In the genomic region with DNA sequence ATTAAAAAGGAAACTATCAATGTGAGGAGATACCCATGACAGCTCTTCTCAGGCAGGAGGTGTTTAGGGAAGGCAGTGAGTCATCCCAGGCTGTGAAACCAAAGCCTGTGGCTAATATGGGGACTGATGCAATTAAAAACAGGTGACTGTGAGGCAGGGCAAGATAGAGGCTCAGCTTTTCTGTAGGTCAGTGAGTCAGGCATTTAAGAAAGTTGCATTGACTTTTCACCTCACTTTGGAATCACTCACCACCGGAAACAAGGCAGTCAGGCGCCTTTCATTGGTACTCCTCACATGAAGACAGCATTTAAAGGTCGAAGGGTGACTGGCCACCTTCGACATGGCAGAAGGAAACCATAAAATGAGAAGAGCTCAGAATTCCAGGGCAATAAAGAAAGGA, we compare ENCODE assay signal across 12 cellular contexts. TPM values are rescaled to one million over a fixed set of nuclear protein-coding genes. Genes with fewer than 3 reads are reported as not detected.
DNase-seq lines count a peak whose midpoint lies in the region; ATAC-seq, FAIRE-seq and TF ChIP-seq lines count a peak whose summit lies in the region.
"Had no signal": no experiment of that assay in that cellular context is flagged by ENCODE, and none has a peak within 500 bp of the region (broad histone marks: within the 10 kb centered on the region; RNA-seq: fewer than 3 reads in every experiment).

No MANE protein-coding gene starts in this region.

- H3K27ac ChIP-seq in aorta (ENCODE audit: low read depth in 1 of 2, low read length in 2 of 2): no peak overlapping the region
- H3K27ac ChIP-seq: gastroesophageal sphincter had no signal

- H3K9me3 ChIP-seq in aorta (ENCODE audit: control insufficient read depth, low read length): peaks cover 1% of the 10 kb centered on the region
- H3K9me3 ChIP-seq: gastroesophageal sphincter had no signal

- intact Hi-C loops in aorta (cut with DNase I): no loop called here

- no peak overlapping the region for H3K4me3 ChIP-seq in bronchial epithelial cell (ENCODE audit: low read depth, low read length)
- no peak overlapping the region for H3K4me3 ChIP-seq in aorta (ENCODE audit: low read length in 2 of 2)
- H3K4me3 ChIP-seq: gastroesophageal sphincter had no signal

- TF ChIP-seq POLR2A in GM12892 (IDR thresholded peaks at IDR 0.05; ENCODE audit: low read depth, low read length): no peak

- ATAC-seq in GM19452 (IDR thresholded peaks at IDR 0.05; ENCODE audit: unreplicated experiment): peak; percentile 91
- ATAC-seq in HG03520 (IDR thresholded peaks at IDR 0.05; ENCODE audit: unreplicated experiment): peak; percentile 72
- no peak for ATAC-seq in aorta (ENCODE audit: low FRiP score)
- ATAC-seq: gastroesophageal sphincter had no signal

- H3K27me3 ChIP-seq in bronchial epithelial cell (ENCODE audit: control insufficient read depth, insufficient read depth, low read length) (no peaks in the 10 kb centered on the region), aorta (ENCODE audit: control insufficient read depth in 1 of 2, insufficient read depth in 2 of 2, low read length in 1 of 2) (no peaks in the 10 kb centered on the region)
- H3K27me3 ChIP-seq: gastroesophageal sphincter had no signal

- no peaks in the 10 kb centered on the region for H3K36me3 ChIP-seq in bronchial epithelial cell (ENCODE audit: control insufficient read depth, insufficient read depth, low read length)
- no peaks in the 10 kb centered on the region for H3K36me3 ChIP-seq in aorta (ENCODE audit: control insufficient read depth in 1 of 2, insufficient read depth in 2 of 2, low read length in 1 of 2)
- H3K36me3 ChIP-seq: gastroesophageal sphincter had no signal

- H3K4me1 ChIP-seq in aorta (ENCODE audit: control insufficient read depth in 1 of 2, insufficient read depth in 2 of 2, low read length in 2 of 2): no peaks in the 10 kb centered on the region
- H3K4me1 ChIP-seq: gastroesophageal sphincter had no signal

- no peak for TF ChIP-seq CTCF in bronchial epithelial cell (IDR thresholded peaks at IDR 0.05; ENCODE audit: insufficient read depth, low read length, severe bottlenecking)

- DNase-seq in COLO668 (lab: John Stamatoyannopoulos, UW; ENCODE audit: unreplicated experiment) (peak; percentile 43), bronchial epithelial cell (ENCODE audit: low read depth) (peak; percentile 71), COR-L47 (lab: John Stamatoyannopoulos, UW) (no peak), aorta (no peak), GM12892 (ENCODE audit: insufficient read length) (no peak)
- DNase-seq in activated CD4-positive, alpha-beta T cell treated with anti-CD3 and anti-CD28 coated beads, Interleukin-2, amount 50 U/mL, for 1 hour: no peak
- DNase-seq: activated effector memory CD4-positive, alpha-beta T cell treated with anti-CD3 and anti-CD28 coated beads, Interleukin-2, amount 50 U/mL, for 16 hours; posterior cingulate gyrus had no signal

- FAIRE-seq in bronchial epithelial cell (lab: Jason Lieb, UNC) (peak; percentile 13), GM12892 (lab: Jason Lieb, UNC) (no peak)

- 72 to 77% methylated on average over 4 of the region's 4 CpGs for WGBS in aorta, 2 donors

RNA-seq across cellular contexts. Expression of a gene that starts 54.5 kb away (rescaled TPM):
- total RNA-seq in bronchial epithelial cell (5.1 and 8.7 TPM in 2 replicates), aorta (1 to 10 TPM; 3.5 to 4.3 TPM)
- not detected for polyA plus RNA-seq in aorta
- polyA plus RNA-seq in GM12892 (2012; ENCODE audit: missing spikeins): not detected
- total RNA-seq: G401 had no signal

Comparison
In these comparisons a context has a peak if more than half of its experiments do, and no peak if none do; other contexts are left out.
1. DNase-seq: peak in COLO668 (single experiment) and bronchial epithelial cell (single experiment); none in COR-L47 (single experiment), aorta (0 of 2), GM12892 (single experiment) and activated CD4-positive, alpha-beta T cell treated with anti-CD3 and anti-CD28 coated beads, Interleukin-2, amount 50 U/mL, for 1 hour (single experiment).